Comparison of ENCODE assay signal across 25 cellular contexts in genomic region chr12:1739368-1739767, GRCh38.
"Had no signal": no experiment of that assay in that cellular context is flagged by ENCODE, and none has a peak within 500 bp of the region (broad histone marks: within the 10 kb centered on the region; RNA-seq: fewer than 3 reads in every experiment).

No MANE protein-coding gene starts in this region.

- ATAC-seq: left cardiac atrium; left ventricle myocardium superior; naive thymus-derived CD4-positive, alpha-beta T cell; sciatic nerve; stimulated activated naive B cell treated with anti-CD40 and anti-IgM and Interleukin-4, amounts not matched to agents 10 μg/mL and 1 μg/mL and 100 μg/mL, for 72 hours; stimulated activated naive CD8-positive, alpha-beta T cell treated with anti-CD3 and anti-CD28 coated beads, Interleukin-15, amount 100 ng/mL, for 72 hours had no signal

- H3K4me3 Mint-ChIP-seq: dendritic cell treated with granulocyte-macrophage colony-stimulating factor and Interleukin-4, amounts not matched to agents 40 ng/mL and 50 ng/mL, for 4 days; stimulated activated naive B cell treated with anti-CD40 and anti-IgM and Interleukin-4, amounts not matched to agents 10 μg/mL and 1 μg/mL and 100 μg/mL, for 72 hours; stimulated activated naive CD8-positive, alpha-beta T cell treated with anti-CD3 and anti-CD28 coated beads, Interleukin-15, amount 100 ng/mL, for 72 hours had no signal

- H3K27ac ChIP-seq: thoracic aorta had no signal

- FAIRE-seq: colon, kidney had no signal

- H3K9me3 ChIP-seq: esophagus squamous epithelium, psoas muscle, spleen, thoracic aorta, transverse colon had no signal

- H3K36me3 ChIP-seq: esophagus squamous epithelium, thoracic aorta, transverse colon had no signal

- H3K27ac Mint-ChIP-seq: dendritic cell treated with granulocyte-macrophage colony-stimulating factor and Interleukin-4, amounts not matched to agents 40 ng/mL and 50 ng/mL, for 4 days; stimulated activated naive B cell treated with anti-CD40 and anti-IgM and Interleukin-4, amounts not matched to agents 10 μg/mL and 1 μg/mL and 100 μg/mL, for 72 hours; stimulated activated naive CD8-positive, alpha-beta T cell treated with anti-CD3 and anti-CD28 coated beads, Interleukin-15, amount 100 ng/mL, for 72 hours had no signal

- H2AFZ ChIP-seq: parathyroid adenoma had no signal

- DNase-seq: cerebellar nuclear complex; effector memory CD8-positive, alpha-beta T cell; esophagus squamous epithelium; foreskin fibroblast; kidney; left cardiac atrium; left ventricle myocardium superior; mesenchymal stem cell; naive thymus-derived CD4-positive, alpha-beta T cell; psoas muscle; retina; spleen; stimulated activated CD4-positive, alpha-beta T cell treated with anti-CD3 and anti-CD28 coated beads, Interleukin-15, amount 100 ng/mL, for 24 hours; stimulated activated CD4-positive, alpha-beta T cell treated with anti-CD3 and anti-CD28 coated beads, Interleukin-1b, Interleukin-23, amount 100 ng/mL, for 48 hours; stimulated activated CD4-positive, alpha-beta T cell treated with anti-CD3 and anti-CD28 coated beads, Interleukin-4, amount 100 ng/mL, for 24 hours; stimulated activated naive B cell treated with anti-CD40 and anti-IgM and Interleukin-4, amounts not matched to agents 10 μg/mL and 1 μg/mL and 100 μg/mL, for 72 hours; stimulated activated naive CD8-positive, alpha-beta T cell treated with anti-CD3 and anti-CD28 coated beads, Interleukin-15, amount 100 ng/mL, for 72 hours; substantia nigra; transverse colon had no signal

- H3K9ac ChIP-seq: parathyroid adenoma had no signal

- H3K4me3 ChIP-seq: esophagus squamous epithelium, lung, psoas muscle, spleen, thoracic aorta, transverse colon had no signal

- H3K27me3 ChIP-seq: esophagus squamous epithelium, spleen, transverse colon had no signal

- H3K9me3 Mint-ChIP-seq: dendritic cell treated with granulocyte-macrophage colony-stimulating factor and Interleukin-4, amounts not matched to agents 40 ng/mL and 50 ng/mL, for 4 days; effector memory CD8-positive, alpha-beta T cell; stimulated activated naive B cell treated with anti-CD40 and anti-IgM and Interleukin-4, amounts not matched to agents 10 μg/mL and 1 μg/mL and 100 μg/mL, for 72 hours; stimulated activated naive CD8-positive, alpha-beta T cell treated with anti-CD3 and anti-CD28 coated beads, Interleukin-15, amount 100 ng/mL, for 72 hours had no signal

- H3K27me3 Mint-ChIP-seq: dendritic cell treated with granulocyte-macrophage colony-stimulating factor and Interleukin-4, amounts not matched to agents 40 ng/mL and 50 ng/mL, for 4 days; effector memory CD8-positive, alpha-beta T cell; naive thymus-derived CD4-positive, alpha-beta T cell; stimulated activated naive B cell treated with anti-CD40 and anti-IgM and Interleukin-4, amounts not matched to agents 10 μg/mL and 1 μg/mL and 100 μg/mL, for 72 hours; stimulated activated naive CD8-positive, alpha-beta T cell treated with anti-CD3 and anti-CD28 coated beads, Interleukin-15, amount 100 ng/mL, for 72 hours had no signal
